In the genomic region with DNA sequence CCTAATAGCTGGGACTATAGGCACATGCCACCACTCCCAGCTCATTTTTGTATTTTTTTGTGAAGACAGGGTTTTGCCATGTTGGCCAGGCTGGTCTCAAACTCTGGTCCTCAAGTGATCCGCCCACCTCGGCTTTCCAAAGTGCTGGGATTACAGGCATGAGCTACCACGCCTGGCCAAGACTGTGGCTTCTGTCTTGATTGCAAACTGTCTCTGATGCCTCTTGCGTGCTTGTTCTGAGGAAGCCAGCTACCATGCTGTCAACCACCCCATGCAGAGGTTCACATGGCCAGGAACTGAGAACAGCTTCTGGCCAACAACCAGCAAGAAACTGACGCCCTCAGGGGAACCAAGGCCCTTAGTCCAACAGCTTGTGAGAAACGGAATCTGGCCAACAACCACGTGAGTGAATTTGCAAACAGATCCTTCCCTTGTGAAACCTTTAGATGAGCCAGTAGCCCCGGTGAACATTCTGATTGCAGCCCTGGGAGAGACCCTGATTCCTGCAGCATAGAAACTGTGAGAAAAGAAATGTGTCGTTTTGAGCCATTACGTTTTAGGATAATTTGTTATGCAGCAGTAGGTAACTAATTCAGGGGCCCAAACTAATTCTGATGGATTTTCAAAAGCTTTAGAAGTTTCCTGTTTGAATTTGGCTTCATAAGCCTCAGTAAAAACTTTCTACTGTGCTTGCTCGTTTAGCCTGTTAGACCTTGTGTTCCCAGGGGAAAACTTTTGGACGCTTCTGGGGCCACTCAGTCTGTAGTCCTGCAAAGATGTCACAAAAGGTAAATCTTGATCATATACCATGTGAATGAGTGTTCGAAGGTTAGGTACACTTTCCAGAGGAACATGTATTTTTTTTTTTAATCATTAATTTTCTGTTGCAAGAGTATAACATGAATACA, we compare ENCODE assay signal across 9 cellular contexts.
A peak's percentile ranks its signal among the peaks of the same experiment; 100 is the strongest.
DNase-seq lines count a peak whose midpoint lies in the region; ATAC-seq and TF ChIP-seq lines count a peak whose summit lies in the region.
"Had no signal": no experiment of that assay in that cellular context is flagged by ENCODE, and none has a peak within 500 bp of the region (broad histone marks: within the 10 kb centered on the region; RNA-seq: fewer than 3 reads in every experiment).

No MANE protein-coding gene starts in this region.

- H3K4me2 ChIP-seq in fibroblast of lung (ENCODE audit: extremely low read depth, insufficient read depth, low read length), result no peak overlapping the region
- H3K4me2 ChIP-seq: KMS-11 had no signal

- no peaks in the 10 kb centered on the region for H4K20me1 ChIP-seq in fibroblast of lung (ENCODE audit: control insufficient read depth, extremely low read depth, insufficient read depth, low read length)

- H3K9me3 Mint-ChIP-seq in IgD-negative memory B cell, result no peaks in the 10 kb centered on the region
- H3K9me3 Mint-ChIP-seq in activated naive CD4-positive, alpha-beta T cell treated with anti-CD3 and anti-CD28 coated beads for 36 hours, result no peaks in the 10 kb centered on the region

- no peaks in the 10 kb centered on the region for H3K36me3 ChIP-seq in GM06990 (ENCODE audit: control insufficient read depth, insufficient read depth, low read length)
- no peaks in the 10 kb centered on the region for H3K36me3 ChIP-seq in fibroblast of lung (ENCODE audit: control insufficient read depth, insufficient read depth, low read length)

- H3K27me3 ChIP-seq in GM06990 (replicated peaks; ENCODE audit: control insufficient read depth, insufficient read depth, low read length) (no peaks in the 10 kb centered on the region), fibroblast of lung (ENCODE audit: control insufficient read depth, insufficient read depth, low read length) (no peaks in the 10 kb centered on the region)

- intact Hi-C loops in activated naive CD4-positive, alpha-beta T cell treated with anti-CD3 and anti-CD28 coated beads for 36 hours (cut with micrococcal nuclease), result loop anchor here (1.0 to 2.0 kb wide), 5 partner anchors 74 to 460 kb away; partner anchors contain the start of genes CXorf58 and SAT1

- peak overlapping the region in 2 of 4 donors; percentile 67 to 77 for H3K4me3 Mint-ChIP-seq in IgD-negative memory B cell
- H3K4me3 Mint-ChIP-seq in activated naive CD4-positive, alpha-beta T cell treated with anti-CD3 and anti-CD28 coated beads for 36 hours, result no peak overlapping the region

- no peaks in the 10 kb centered on the region for H3K79me2 ChIP-seq in fibroblast of lung (ENCODE audit: control insufficient read depth, insufficient read depth, low read length)

- H3K27me3 Mint-ChIP-seq in IgD-negative memory B cell, result peaks cover 3% of the 10 kb centered on the region
- no peaks in the 10 kb centered on the region for H3K27me3 Mint-ChIP-seq in activated naive CD4-positive, alpha-beta T cell treated with anti-CD3 and anti-CD28 coated beads for 36 hours (ENCODE audit: low read depth)

- peak; percentile 87 for ATAC-seq in GM21619 (IDR thresholded peaks at IDR 0.05; ENCODE audit: unreplicated experiment)

- H2AFZ ChIP-seq in fibroblast of lung (ENCODE audit: low read length), result no peak overlapping the region

- no peaks in the 10 kb centered on the region for H3K36me3 Mint-ChIP-seq in IgD-negative memory B cell
- H3K36me3 Mint-ChIP-seq in activated naive CD4-positive, alpha-beta T cell treated with anti-CD3 and anti-CD28 coated beads for 36 hours (ENCODE audit: low read depth), result no peaks in the 10 kb centered on the region

- no peak overlapping the region for H3K9ac ChIP-seq in fibroblast of lung (ENCODE audit: insufficient read depth, low read length)
- H3K9ac ChIP-seq: KMS-11 had no signal

- H3K27ac Mint-ChIP-seq in IgD-negative memory B cell, result peak overlapping the region in 2 of 3 donors; percentile 38 to 64
- H3K27ac Mint-ChIP-seq in activated naive CD4-positive, alpha-beta T cell treated with anti-CD3 and anti-CD28 coated beads for 36 hours, result no peak overlapping the region

- no peaks in the 10 kb centered on the region for H3K9me3 ChIP-seq in fibroblast of lung (ENCODE audit: control insufficient read depth, insufficient read depth, low read depth, low read length)

- no peaks in the 10 kb centered on the region for H3K4me1 ChIP-seq in fibroblast of lung (ENCODE audit: control insufficient read depth, extremely low read depth, insufficient read depth, low read length)

- H3K27ac ChIP-seq in fibroblast of lung (ENCODE audit: insufficient read depth, low read length), result no peak overlapping the region
- H3K27ac ChIP-seq: KMS-11 had no signal

- peaks cover 14 to 25% (median 19%) of the 10 kb centered on the region in 3 donors for H3K4me1 Mint-ChIP-seq in IgD-negative memory B cell
- H3K4me1 Mint-ChIP-seq in activated naive CD4-positive, alpha-beta T cell treated with anti-CD3 and anti-CD28 coated beads for 36 hours (ENCODE audit: low read depth), result peaks cover 11% of the 10 kb centered on the region

- TF ChIP-seq CTCF in GM06990 (IDR thresholded peaks at IDR 0.05; ENCODE audit: insufficient read depth, low read length, poor library complexity, severe bottlenecking) (no peak), fibroblast of lung (conservative IDR thresholded peaks at IDR 0.05 in 1 of 2, IDR thresholded peaks at IDR 0.05 in 1 of 2; ENCODE audit: low read depth in 1 of 2, low read length in 2 of 2) (no peak)

- CTCF ChIA-PET in activated naive CD4-positive, alpha-beta T cell treated with anti-CD3 and anti-CD28 coated beads for 36 hours (lab: Charles Lee), result interaction anchor here (0.6 to 1.2 kb wide), 6 partner anchors 21 to 162 kb away, joined by 3 to 7 read pairs (median 4); no protein-coding TSS in a partner anchor

- DNase-seq in GM06990 (ENCODE audit: extremely low read depth, insufficient read length), result peak; percentile 48
- peak; percentile 18 to 79 for DNase-seq in fibroblast of lung (ENCODE audit: low read depth in 2 of 2)
- DNase-seq in stromal cell of bone marrow (ENCODE audit: low read depth), result peak; percentile 90
- DNase-seq in NCI-H146 treated with DMSO at 0.1 percent for 48 hours (lab: John Stamatoyannopoulos, UW; ENCODE audit: unreplicated experiment), result no peak
- no peak for DNase-seq in activated naive CD4-positive, alpha-beta T cell treated with anti-CD3 and anti-CD28 coated beads for 36 hours
- no peak for DNase-seq in NCI-H1436 treated with DMSO at 0.1 percent for 48 hours (lab: John Stamatoyannopoulos, UW)

- H3K4me3 ChIP-seq in GM06990 (replicated peaks; ENCODE audit: low read depth, low read length), result peak overlapping the region; percentile 36
- H3K4me3 ChIP-seq in fibroblast of lung (replicated peaks in 1 of 4; ENCODE audit: control extremely low read depth in 1 of 4, insufficient read depth in 1 of 4, low read depth in 3 of 4, low read length in 4 of 4), result no peak overlapping the region

Comparison
In these comparisons a context has a peak if more than half of its experiments do, and no peak if none do; other contexts are left out.
1. DNase-seq: peak in GM06990 (single experiment), fibroblast of lung (2 of 2) and stromal cell of bone marrow (single experiment); none in NCI-H146 treated with DMSO at 0.1 percent for 48 hours (single experiment), activated naive CD4-positive, alpha-beta T cell treated with anti-CD3 and anti-CD28 coated beads for 36 hours (single experiment) and NCI-H1436 treated with DMSO at 0.1 percent for 48 hours (single experiment).